8 cellular contexts compared by ENCODE assay signal in genomic region chr6:12011276-12012112, GRCh38. TPM values are rescaled to one million over a fixed set of nuclear protein-coding genes. Genes with fewer than 3 reads are reported as not detected.
DNase-seq lines count a peak whose midpoint lies in the region; ATAC-seq and TF ChIP-seq lines count a peak whose summit lies in the region.

No MANE protein-coding gene starts in this region.

- no peaks in the 10 kb centered on the region; the same call in 1 of the 2 replicates for H3K27me3 Mint-ChIP-seq in WTC11 (ENCODE audit: low read depth)

- H3K4me3 Mint-ChIP-seq in WTC11, result peak overlapping the region; percentile 87

- H3K4me3 ChIP-seq in mammary epithelial cell (replicated peaks in 1 of 3; ENCODE audit: insufficient read depth in 1 of 3, low read depth in 2 of 3, low read length in 3 of 3), result peak overlapping the region in 2 of 3 experiments; percentile 73 to 85

- CTCF ChIA-PET in WTC11 (lab: Charles Lee) (no interaction called here), mammary epithelial cell (lab: Charles Lee; ENCODE audit: low non-redundant PET) (no interaction called here)

- peaks cover 14% of the 10 kb centered on the region for H3K9me3 Mint-ChIP-seq in WTC11

- no peaks in the 10 kb centered on the region for H4K20me1 ChIP-seq in mammary epithelial cell (ENCODE audit: insufficient read depth, low read length)

- ATAC-seq in HG03159 (IDR thresholded peaks at IDR 0.05; ENCODE audit: unreplicated experiment) (peak; percentile 61), WTC11 (peak; percentile 66)

- H2AFZ ChIP-seq in mammary epithelial cell (ENCODE audit: low read depth, low read length), result no peak overlapping the region

- POLR2A ChIA-PET in WTC11 (lab: Charles Lee), result interaction anchor here (1.6 kb wide), 1 partner anchor 62 kb away, joined by 4 read pairs; no protein-coding TSS in a partner anchor

- no peaks in the 10 kb centered on the region for H3K27me3 ChIP-seq in mammary epithelial cell (ENCODE audit: insufficient read depth, low read length)

- H3K27ac Mint-ChIP-seq in WTC11, result no peak overlapping the region

- intact Hi-C loops in mammary epithelial cell (cut with micrococcal nuclease), result loop anchor here (1.0 to 5.0 kb wide), 5 partner anchors 63 to 324 kb away; no protein-coding TSS in a partner anchor

- H3K9ac ChIP-seq in mammary epithelial cell (ENCODE audit: insufficient read depth, low read length), result peak overlapping the region; percentile 42

- no CpG with 5 or more reads among the region's 108 CpGs for WGBS in mammary epithelial cell (ENCODE audit: low coverage, missing lambda C conversion rate)

- dilution Hi-C loops in mammary epithelial cell (cut with HindIII; ENCODE audit: low sequenced_read_pairs), result loop anchor here (5.0 kb wide), 1 partner anchor 244 kb away; no protein-coding TSS in a partner anchor

- peak overlapping the region; percentile 21 for H3K27ac ChIP-seq in mammary epithelial cell (ENCODE audit: insufficient read depth, low read depth, low read length)

- peaks cover 21% of the 10 kb centered on the region for H3K4me1 ChIP-seq in mammary epithelial cell (ENCODE audit: insufficient read depth, low read length)

- no TSS peak for BruUV-seq in mammary epithelial cell (replicated peaks; lab: Mats Ljungman, UMichigan)

- H3K79me2 ChIP-seq in mammary epithelial cell (ENCODE audit: insufficient read depth, low read length), result peaks cover 55% of the 10 kb centered on the region

- peak; percentile 96 for DNase-seq in AG09319 (ENCODE audit: extremely low read depth, low read depth)
- peak; percentile 97 for DNase-seq in NCI-H226
- peak; percentile 95 for DNase-seq in WTC11 (ENCODE audit: low spot score)
- peak; percentile 96 for DNase-seq in mammary epithelial cell
- peak; percentile 98 for DNase-seq in iris pigment epithelial cell (ENCODE audit: low read depth)
- peak; percentile 93 to 96 for DNase-seq in stimulated activated CD4-positive, alpha-beta T cell treated with anti-CD3 and anti-CD28 coated beads, Interleukin-15, amount 100 ng/mL, for 1 hour (ENCODE audit: low read depth in 1 of 2, low spot score in 1 of 2)

- no peak overlapping the region for H3K4me2 ChIP-seq in mammary epithelial cell (ENCODE audit: insufficient read depth, low read depth, low read length)

- in situ Hi-C loops in GM18951 (cut with MboI; ENCODE audit: low sequenced_read_pairs, unreplicated experiment), result no loop called here
- in situ Hi-C loops in mammary epithelial cell (cut with MboI; ENCODE audit: low sequenced_read_pairs in 2 of 2), result loop anchor here in 1 of 2 donors (10.0 to 25.0 kb wide), 2 partner anchors 249 to 307 kb away; no protein-coding TSS in a partner anchor

- TF ChIP-seq CTCF in AG09319 (IDR thresholded peaks at IDR 0.05; ENCODE audit: low read depth, low read length), result no peak
- TF ChIP-seq CTCF in WTC11 (IDR thresholded peaks at IDR 0.05), result no peak
- TF ChIP-seq CTCF in mammary epithelial cell (conservative IDR thresholded peaks at IDR 0.05 in 1 of 2, IDR thresholded peaks at IDR 0.05 in 1 of 2; ENCODE audit: extremely low read depth in 1 of 2, insufficient read depth in 1 of 2, low read depth in 1 of 2, low read length in 2 of 2), result no peak

- peaks cover 22% of the 10 kb centered on the region for H3K36me3 Mint-ChIP-seq in WTC11

- TF ChIP-seq POLR2A in GM18951 (IDR thresholded peaks at IDR 0.05; ENCODE audit: extremely low read depth, insufficient read depth, insufficient read length), result peak; percentile 43

- H3K9me3 ChIP-seq in mammary epithelial cell (replicated peaks; ENCODE audit: insufficient read depth, low read length), result peaks cover 5% of the 10 kb centered on the region

- H3K4me1 Mint-ChIP-seq in WTC11, result peaks cover 42% of the 10 kb centered on the region

- H3K36me3 ChIP-seq in mammary epithelial cell (ENCODE audit: insufficient read depth, low read length), result no peaks in the 10 kb centered on the region

TF ChIP-seq in WTC11, 78 proteins besides CTCF, POLR2A, EP300 and RAD21 (continues in another document):
- no peak for TF ChIP-seq HMGA2 (CRISPR knock-in tag; IDR thresholded peaks at IDR 0.05)
- no peak for TF ChIP-seq ZMAT4 (CRISPR knock-in tag; IDR thresholded peaks at IDR 0.05)
- TF ChIP-seq ETV6 (CRISPR knock-in tag; IDR thresholded peaks at IDR 0.05), result peak; percentile 40; the same call in 1 of the 2 replicates
- TF ChIP-seq, protein P1, sequence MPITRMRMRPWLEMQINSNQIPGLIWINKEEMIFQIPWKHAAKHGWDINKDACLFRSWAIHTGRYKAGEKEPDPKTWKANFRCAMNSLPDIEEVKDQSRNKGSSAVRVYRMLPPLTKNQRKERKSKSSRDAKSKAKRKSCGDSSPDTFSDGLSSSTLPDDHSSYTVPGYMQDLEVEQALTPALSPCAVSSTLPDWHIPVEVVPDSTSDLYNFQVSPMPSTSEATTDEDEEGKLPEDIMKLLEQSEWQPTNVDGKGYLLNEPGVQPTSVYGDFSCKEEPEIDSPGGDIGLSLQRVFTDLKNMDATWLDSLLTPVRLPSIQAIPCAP (CRISPR knock-in tag; IDR thresholded peaks at IDR 0.05), result no peak
- TF ChIP-seq, protein P2, sequence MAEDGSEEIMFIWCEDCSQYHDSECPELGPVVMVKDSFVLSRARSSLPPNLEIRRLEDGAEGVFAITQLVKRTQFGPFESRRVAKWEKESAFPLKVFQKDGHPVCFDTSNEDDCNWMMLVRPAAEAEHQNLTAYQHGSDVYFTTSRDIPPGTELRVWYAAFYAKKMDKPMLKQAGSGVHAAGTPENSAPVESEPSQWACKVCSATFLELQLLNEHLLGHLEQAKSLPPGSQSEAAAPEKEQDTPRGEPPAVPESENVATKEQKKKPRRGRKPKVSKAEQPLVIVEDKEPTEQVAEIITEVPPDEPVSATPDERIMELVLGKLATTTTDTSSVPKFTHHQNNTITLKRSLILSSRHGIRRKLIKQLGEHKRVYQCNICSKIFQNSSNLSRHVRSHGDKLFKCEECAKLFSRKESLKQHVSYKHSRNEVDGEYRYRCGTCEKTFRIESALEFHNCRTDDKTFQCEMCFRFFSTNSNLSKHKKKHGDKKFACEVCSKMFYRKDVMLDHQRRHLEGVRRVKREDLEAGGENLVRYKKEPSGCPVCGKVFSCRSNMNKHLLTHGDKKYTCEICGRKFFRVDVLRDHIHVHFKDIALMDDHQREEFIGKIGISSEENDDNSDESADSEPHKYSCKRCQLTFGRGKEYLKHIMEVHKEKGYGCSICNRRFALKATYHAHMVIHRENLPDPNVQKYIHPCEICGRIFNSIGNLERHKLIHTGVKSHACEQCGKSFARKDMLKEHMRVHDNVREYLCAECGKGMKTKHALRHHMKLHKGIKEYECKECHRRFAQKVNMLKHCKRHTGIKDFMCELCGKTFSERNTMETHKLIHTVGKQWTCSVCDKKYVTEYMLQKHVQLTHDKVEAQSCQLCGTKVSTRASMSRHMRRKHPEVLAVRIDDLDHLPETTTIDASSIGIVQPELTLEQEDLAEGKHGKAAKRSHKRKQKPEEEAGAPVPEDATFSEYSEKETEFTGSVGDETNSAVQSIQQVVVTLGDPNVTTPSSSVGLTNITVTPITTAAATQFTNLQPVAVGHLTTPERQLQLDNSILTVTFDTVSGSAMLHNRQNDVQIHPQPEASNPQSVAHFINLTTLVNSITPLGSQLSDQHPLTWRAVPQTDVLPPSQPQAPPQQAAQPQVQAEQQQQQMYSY (CRISPR knock-in tag; IDR thresholded peaks at IDR 0.05), result peak; percentile 57; the same call in 1 of the 2 replicates
- TF ChIP-seq, protein P3, sequence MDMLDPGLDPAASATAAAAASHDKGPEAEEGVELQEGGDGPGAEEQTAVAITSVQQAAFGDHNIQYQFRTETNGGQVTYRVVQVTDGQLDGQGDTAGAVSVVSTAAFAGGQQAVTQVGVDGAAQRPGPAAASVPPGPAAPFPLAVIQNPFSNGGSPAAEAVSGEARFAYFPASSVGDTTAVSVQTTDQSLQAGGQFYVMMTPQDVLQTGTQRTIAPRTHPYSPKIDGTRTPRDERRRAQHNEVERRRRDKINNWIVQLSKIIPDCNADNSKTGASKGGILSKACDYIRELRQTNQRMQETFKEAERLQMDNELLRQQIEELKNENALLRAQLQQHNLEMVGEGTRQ (CRISPR knock-in tag; IDR thresholded peaks at IDR 0.05), result peak; percentile 74
- no peak for TF ChIP-seq CDX4 (CRISPR knock-in tag; IDR thresholded peaks at IDR 0.05; ENCODE audit: borderline replicate concordance)
- TF ChIP-seq RELA (CRISPR knock-in tag; IDR thresholded peaks at IDR 0.05; ENCODE audit: borderline replicate concordance), result no peak
- no peak for TF ChIP-seq HMGXB4 (CRISPR knock-in tag; IDR thresholded peaks at IDR 0.05)

RNA-seq across cellular contexts. Expression of gene HIVEP1, which starts 0.6 kb away (rescaled TPM):
- total RNA-seq in WTC11 (2021) (19.9 to 24.3 TPM (median 20.9 TPM) in 3 replicates), mammary epithelial cell (10 to 100 TPM; 28.5 to 34.8 TPM)
- polyA plus RNA-seq in mammary epithelial cell, result 14.8 TPM
- polyA minus RNA-seq in mammary epithelial cell, result 31.6 TPM

Comparison
In these comparisons a context has a peak if more than half of its experiments do, and no peak if none do; other contexts are left out.
1. Peak in every context shown above with its lines: DNase-seq, ATAC-seq, H3K4me3 ChIP-seq and H3K27ac ChIP-seq.